ENCODE assay signal across 1 cellular context in the genomic region with DNA sequence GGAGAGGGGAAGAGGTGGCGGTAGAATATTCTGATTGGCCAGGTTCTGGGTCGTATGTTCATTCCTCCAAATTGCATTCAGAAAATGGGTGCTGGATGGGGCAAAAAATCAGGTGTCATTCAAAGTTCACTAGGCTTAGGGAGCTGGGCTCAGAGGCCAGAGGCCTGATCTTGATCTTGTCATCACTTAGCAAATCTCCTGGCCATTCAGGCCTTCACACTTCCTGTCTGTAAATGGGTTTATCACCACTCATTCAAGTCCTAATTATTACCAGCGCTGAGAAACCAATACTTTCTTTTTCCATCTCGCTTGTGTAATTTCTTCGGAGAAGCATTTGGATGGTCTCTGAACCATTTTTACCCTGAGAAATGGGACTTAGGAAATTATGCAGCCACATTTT.
TF ChIP-seq lines count a peak whose summit lies in the region.

No MANE protein-coding gene starts in this region.

TF ChIP-seq in HepG2, 621 proteins besides CTCF, POLR2A, EP300 and RAD21:
- TF ChIP-seq NR2F1 (CRISPR knock-in tag; IDR thresholded peaks at IDR 0.05) (no peak), ZNF7 (CRISPR knock-in tag; IDR thresholded peaks at IDR 0.05) (peak; percentile 62), ZNF563 (CRISPR knock-in tag; IDR thresholded peaks at IDR 0.05) (no peak), PHF21A (CRISPR knock-in tag; IDR thresholded peaks at IDR 0.05) (no peak), BHLHE40 (IDR thresholded peaks at IDR 0.05; ENCODE audit: low read length) (no peak), CHCHD3 (CRISPR knock-in tag; IDR thresholded peaks at IDR 0.05) (no peak), NRL (CRISPR knock-in tag; IDR thresholded peaks at IDR 0.05; ENCODE audit: borderline replicate concordance) (no peak), ZKSCAN5 (CRISPR knock-in tag; IDR thresholded peaks at IDR 0.05) (no peak), MEIS2 (CRISPR knock-in tag; IDR thresholded peaks at IDR 0.05) (no peak), RFX3 (CRISPR knock-in tag; IDR thresholded peaks at IDR 0.05) (no peak), ZNF629 (CRISPR knock-in tag; conservative IDR thresholded peaks at IDR 0.05) (peak; percentile 39)
- TF ChIP-seq, protein P1, sequence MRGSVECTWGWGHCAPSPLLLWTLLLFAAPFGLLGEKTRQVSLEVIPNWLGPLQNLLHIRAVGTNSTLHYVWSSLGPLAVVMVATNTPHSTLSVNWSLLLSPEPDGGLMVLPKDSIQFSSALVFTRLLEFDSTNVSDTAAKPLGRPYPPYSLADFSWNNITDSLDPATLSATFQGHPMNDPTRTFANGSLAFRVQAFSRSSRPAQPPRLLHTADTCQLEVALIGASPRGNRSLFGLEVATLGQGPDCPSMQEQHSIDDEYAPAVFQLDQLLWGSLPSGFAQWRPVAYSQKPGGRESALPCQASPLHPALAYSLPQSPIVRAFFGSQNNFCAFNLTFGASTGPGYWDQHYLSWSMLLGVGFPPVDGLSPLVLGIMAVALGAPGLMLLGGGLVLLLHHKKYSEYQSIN (CRISPR knock-in tag; IDR thresholded peaks at IDR 0.05; ENCODE audit: borderline replicate concordance) = no peak
- TF ChIP-seq, protein P2, sequence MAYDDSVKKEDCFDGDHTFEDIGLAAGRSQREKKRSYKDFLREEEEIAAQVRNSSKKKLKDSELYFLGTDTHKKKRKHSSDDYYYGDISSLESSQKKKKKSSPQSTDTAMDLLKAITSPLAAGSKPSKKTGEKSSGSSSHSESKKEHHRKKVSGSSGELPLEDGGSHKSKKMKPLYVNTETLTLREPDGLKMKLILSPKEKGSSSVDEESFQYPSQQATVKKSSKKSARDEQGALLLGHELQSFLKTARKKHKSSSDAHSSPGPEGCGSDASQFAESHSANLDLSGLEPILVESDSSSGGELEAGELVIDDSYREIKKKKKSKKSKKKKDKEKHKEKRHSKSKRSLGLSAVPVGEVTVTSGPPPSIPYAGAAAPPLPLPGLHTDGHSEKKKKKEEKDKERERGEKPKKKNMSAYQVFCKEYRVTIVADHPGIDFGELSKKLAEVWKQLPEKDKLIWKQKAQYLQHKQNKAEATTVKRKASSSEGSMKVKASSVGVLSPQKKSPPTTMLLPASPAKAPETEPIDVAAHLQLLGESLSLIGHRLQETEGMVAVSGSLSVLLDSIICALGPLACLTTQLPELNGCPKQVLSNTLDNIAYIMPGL (CRISPR knock-in tag; IDR thresholded peaks at IDR 0.05; ENCODE audit: borderline replicate concordance in 1 of 2, low read depth in 1 of 2) = no peak
- TF ChIP-seq, protein P3, sequence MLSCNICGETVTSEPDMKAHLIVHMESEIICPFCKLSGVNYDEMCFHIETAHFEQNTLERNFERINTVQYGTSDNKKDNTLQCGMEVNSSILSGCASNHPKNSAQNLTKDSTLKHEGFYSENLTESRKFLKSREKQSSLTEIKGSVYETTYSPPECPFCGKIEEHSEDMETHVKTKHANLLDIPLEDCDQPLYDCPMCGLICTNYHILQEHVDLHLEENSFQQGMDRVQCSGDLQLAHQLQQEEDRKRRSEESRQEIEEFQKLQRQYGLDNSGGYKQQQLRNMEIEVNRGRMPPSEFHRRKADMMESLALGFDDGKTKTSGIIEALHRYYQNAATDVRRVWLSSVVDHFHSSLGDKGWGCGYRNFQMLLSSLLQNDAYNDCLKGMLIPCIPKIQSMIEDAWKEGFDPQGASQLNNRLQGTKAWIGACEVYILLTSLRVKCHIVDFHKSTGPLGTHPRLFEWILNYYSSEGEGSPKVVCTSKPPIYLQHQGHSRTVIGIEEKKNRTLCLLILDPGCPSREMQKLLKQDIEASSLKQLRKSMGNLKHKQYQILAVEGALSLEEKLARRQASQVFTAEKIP (CRISPR knock-in tag; IDR thresholded peaks at IDR 0.05; ENCODE audit: borderline replicate concordance) = no peak
- TF ChIP-seq, protein P4, sequence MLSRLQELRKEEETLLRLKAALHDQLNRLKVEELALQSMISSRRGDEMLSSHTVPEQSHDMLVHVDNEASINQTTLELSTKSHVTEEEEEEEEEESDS (CRISPR knock-in tag; IDR thresholded peaks at IDR 0.05; ENCODE audit: borderline replicate concordance) = no peak
- TF ChIP-seq, protein P5, sequence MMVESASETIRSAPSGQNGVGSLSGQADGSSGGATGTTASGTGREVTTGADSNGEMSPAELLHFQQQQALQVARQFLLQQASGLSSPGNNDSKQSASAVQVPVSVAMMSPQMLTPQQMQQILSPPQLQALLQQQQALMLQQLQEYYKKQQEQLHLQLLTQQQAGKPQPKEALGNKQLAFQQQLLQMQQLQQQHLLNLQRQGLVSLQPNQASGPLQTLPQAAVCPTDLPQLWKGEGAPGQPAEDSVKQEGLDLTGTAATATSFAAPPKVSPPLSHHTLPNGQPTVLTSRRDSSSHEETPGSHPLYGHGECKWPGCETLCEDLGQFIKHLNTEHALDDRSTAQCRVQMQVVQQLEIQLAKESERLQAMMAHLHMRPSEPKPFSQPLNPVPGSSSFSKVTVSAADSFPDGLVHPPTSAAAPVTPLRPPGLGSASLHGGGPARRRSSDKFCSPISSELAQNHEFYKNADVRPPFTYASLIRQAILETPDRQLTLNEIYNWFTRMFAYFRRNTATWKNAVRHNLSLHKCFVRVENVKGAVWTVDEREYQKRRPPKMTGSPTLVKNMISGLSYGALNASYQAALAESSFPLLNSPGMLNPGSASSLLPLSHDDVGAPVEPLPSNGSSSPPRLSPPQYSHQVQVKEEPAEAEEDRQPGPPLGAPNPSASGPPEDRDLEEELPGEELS (CRISPR knock-in tag; IDR thresholded peaks at IDR 0.05) = no peak
TF ChIP-seq in HepG2: peak in this region for 2.
